ENCODE assay signal across 1 cellular context in genomic region chr18:12604445-12605007, GRCh38.
TF ChIP-seq lines count a peak whose summit lies in the region.

No MANE protein-coding gene starts in this region.

TF ChIP-seq in HEK293, 187 proteins besides CTCF, POLR2A, EP300 and RAD21 (continued from another document):
- TF ChIP-seq ZBTB11 (tag by site-specific recombination; conservative IDR thresholded peaks at IDR 0.05; ENCODE audit: low read depth) (no peak), ZNF16 (tag by site-specific recombination; IDR thresholded peaks at IDR 0.05; ENCODE audit: low read depth) (no peak), SCRT1 (tag by site-specific recombination; IDR thresholded peaks at IDR 0.05; ENCODE audit: borderline replicate concordance) (peak; percentile 53), PRDM6 (tag by site-specific recombination; IDR thresholded peaks at IDR 0.05) (no peak), GLIS1 (tag by site-specific recombination; IDR thresholded peaks at IDR 0.05) (no peak), ZBTB8A (tag by site-specific recombination; IDR thresholded peaks at IDR 0.05) (no peak), KLF9 (tag by site-specific recombination; IDR thresholded peaks at IDR 0.05; ENCODE audit: low read depth) (no peak), SP3 (tag by site-specific recombination; IDR thresholded peaks at IDR 0.05) (no peak)
